Comparison of ENCODE assay signal across 1 cellular context in genomic region chr20:38423541-38423940, GRCh38.
TF ChIP-seq lines count a peak whose summit lies in the region.

No MANE protein-coding gene starts in this region.

TF ChIP-seq in GM12878, 131 proteins besides CTCF, POLR2A, EP300 and RAD21:
- TF ChIP-seq CBX5 (IDR thresholded peaks at IDR 0.05; ENCODE audit: low read depth) (no peak), PAX5 (IDR thresholded peaks at IDR 0.05; ENCODE audit: borderline replicate concordance, low read depth, low read length) (no peak), SMAD1 (IDR thresholded peaks at IDR 0.05; ENCODE audit: low read depth, partially characterized antibody) (no peak), STAT3 (IDR thresholded peaks at IDR 0.05; ENCODE audit: low read depth, low read length) (no peak), RELA (IDR thresholded peaks at IDR 0.05; ENCODE audit: borderline replicate concordance, partially characterized antibody) (no peak), TCF7 (IDR thresholded peaks at IDR 0.05; ENCODE audit: borderline replicate concordance) (no peak), PBX3 (IDR thresholded peaks at IDR 0.05; ENCODE audit: insufficient replicate concordance, low read depth, low read length) (no peak), RFX5 (IDR thresholded peaks at IDR 0.05; ENCODE audit: low read depth, low read length) (no peak), ETV6 (conservative IDR thresholded peaks at IDR 0.05 in 1 of 2, IDR thresholded peaks at IDR 0.05 in 1 of 2; ENCODE audit: borderline replicate concordance in 1 of 2, low read depth in 1 of 2) (no peak)
